Comparison of ENCODE assay signal across 24 cellular contexts in genomic region chr12:5748027-5748426, GRCh38.
"Had no signal": no experiment of that assay in that cellular context is flagged by ENCODE, and none has a peak within 500 bp of the region (broad histone marks: within the 10 kb centered on the region; RNA-seq: fewer than 3 reads in every experiment).

No MANE protein-coding gene starts in this region.

- DNase-seq: colonic mucosa; dermis blood vessel endothelial cell; erythroblast; heart right ventricle; hypothalamus; kidney glomerular epithelial cell; left lung; lower lobe of right lung; midbrain; occipital lobe; pancreas; right cardiac atrium; stimulated activated CD4-positive, alpha-beta T cell treated with anti-CD3 and anti-CD28 coated beads, Interleukin-4, amount 100 ng/mL, for 1 hour; stimulated activated CD8-positive, alpha-beta memory T cell treated with anti-CD3 and anti-CD28 coated beads, Interleukin-4, amount 100 ng/mL, for 48 hours; stomach; substantia nigra; trophoblast cell had no signal

- ATAC-seq: heart right ventricle; left lung; lower lobe of right lung; natural killer cell treated with Interleukin-12 subunit alpha and Interleukin-12 subunit beta and Interleukin-15 and Interleukin-18, amount 100 ng/mL, for 72 hours; pancreas; stimulated activated memory B cell treated with anti-CD40 and anti-IgM and Interleukin-4, amounts not matched to agents 10 μg/mL and 1 μg/mL and 100 μg/mL, for 72 hours had no signal

- H2AFZ ChIP-seq: neural progenitor cell had no signal

- FAIRE-seq: endothelial cell of umbilical vein, frontal cortex, islet of Langerhans, pancreas had no signal

- H3K36me3 ChIP-seq: colonic mucosa, left lung, lower lobe of right lung, neural progenitor cell, pancreas, stomach had no signal

- H3K27ac ChIP-seq: colonic mucosa, heart right ventricle, left lung, lower lobe of right lung, neural progenitor cell, pancreas, stomach had no signal

- H3K4me1 ChIP-seq: colonic mucosa, left lung, lower lobe of right lung, neural progenitor cell, pancreas had no signal

- H3K9ac ChIP-seq: neural progenitor cell had no signal

- H3K4me3 ChIP-seq: colonic mucosa, heart right ventricle, left lung, lower lobe of right lung, neural progenitor cell, pancreas, smooth muscle cell, stomach had no signal

- H3K9me3 ChIP-seq: colonic mucosa, heart right ventricle, left lung, lower lobe of right lung, pancreas, stomach had no signal

- H3K4me2 ChIP-seq: neural progenitor cell, smooth muscle cell had no signal

- H3K27me3 ChIP-seq: colonic mucosa, heart right ventricle, left lung, neural progenitor cell, pancreas, stomach had no signal
